Comparison of ENCODE assay signal across 10 cellular contexts in the genomic region with DNA sequence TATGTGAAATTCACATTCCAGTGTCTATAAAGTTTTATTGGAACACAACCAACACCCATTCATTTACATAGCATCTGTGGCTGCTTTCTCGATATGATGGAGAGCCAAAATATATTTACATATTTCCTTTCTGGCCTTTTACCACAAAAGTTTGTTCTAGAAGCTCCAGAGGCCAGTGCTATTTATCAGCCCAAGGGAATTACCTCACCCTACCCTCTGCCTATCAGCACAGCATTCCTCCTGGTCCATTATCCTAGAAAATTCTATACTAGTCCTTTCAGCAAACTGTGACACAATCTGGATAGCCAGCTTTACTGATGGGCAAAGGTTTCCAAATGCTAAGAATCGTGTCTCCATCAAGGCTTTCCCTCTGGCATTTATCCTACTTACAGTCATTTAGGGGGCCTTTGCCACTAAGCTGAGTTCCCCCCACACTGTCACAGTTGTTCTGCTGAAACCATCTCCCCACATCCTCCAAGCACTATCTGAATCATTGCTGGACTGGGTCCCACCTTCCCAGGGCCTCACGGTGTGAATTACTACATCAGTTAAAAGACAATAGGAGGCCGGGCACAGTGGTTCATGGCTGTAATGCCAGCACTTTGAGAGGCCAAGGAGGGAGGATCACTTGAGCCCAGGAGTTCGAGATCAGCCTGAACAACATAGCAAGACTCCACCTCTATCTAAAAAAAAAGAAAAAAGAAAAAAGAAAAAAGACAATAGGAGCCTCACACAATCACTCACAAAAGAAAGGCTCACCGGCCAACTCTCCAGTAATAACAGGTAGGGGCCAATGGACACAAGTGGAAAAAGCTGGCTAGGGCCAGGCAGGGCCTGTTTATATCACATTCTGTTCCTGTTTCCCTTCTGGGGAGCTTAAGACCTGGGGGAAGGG. TPM values are rescaled to one million over a fixed set of nuclear protein-coding genes. Genes with fewer than 3 reads are reported as not detected.
DNase-seq lines count a peak whose midpoint lies in the region; ATAC-seq, FAIRE-seq and TF ChIP-seq lines count a peak whose summit lies in the region.
"Had no signal": no experiment of that assay in that cellular context is flagged by ENCODE, and none has a peak within 500 bp of the region (broad histone marks: within the 10 kb centered on the region; RNA-seq: fewer than 3 reads in every experiment).

No MANE protein-coding gene starts in this region.

- ATAC-seq in activated T-helper 17 cell treated with anti-CD3 and anti-CD28 coated beads, Interleukin-2, amount 50 U/mL, for 72 hours (replicated peaks), result peak; percentile 85
- ATAC-seq in naive B cell (ENCODE audit: low read depth in 2 of 2), result no peak
- no peak for ATAC-seq in psoas muscle
- ATAC-seq: gastrocnemius medialis had no signal

- POLR2A ChIA-PET in GM10248 (lab: Yijun Ruan, JAX), result interaction anchor here (0.7 to 2.0 kb wide), 2 partner anchors 11 to 13 kb away, joined by 7 to 8 read pairs; no protein-coding TSS in a partner anchor

- no peak for TF ChIP-seq CTCF in GM10248 (IDR thresholded peaks at IDR 0.05; ENCODE audit: control extremely low read depth, extremely low read depth, low read depth, missing control alignments)
- TF ChIP-seq CTCF in adrenal gland (IDR thresholded peaks at IDR 0.05), result no peak
- TF ChIP-seq CTCF in psoas muscle (IDR thresholded peaks at IDR 0.05), result no peak

- no peaks in the 10 kb centered on the region for H3K9me3 Mint-ChIP-seq in activated T-helper 17 cell treated with anti-CD3 and anti-CD28 coated beads, Interleukin-2, amount 50 U/mL, for 72 hours
- H3K9me3 Mint-ChIP-seq in naive B cell, result no peaks in the 10 kb centered on the region

- H3K4me1 Mint-ChIP-seq in activated T-helper 17 cell treated with anti-CD3 and anti-CD28 coated beads, Interleukin-2, amount 50 U/mL, for 72 hours, result peaks cover 56% of the 10 kb centered on the region
- peaks cover 56 to 85% (median 77%) of the 10 kb centered on the region in 3 donors for H3K4me1 Mint-ChIP-seq in naive B cell

- peak overlapping the region; percentile 94 for H3K27ac Mint-ChIP-seq in activated T-helper 17 cell treated with anti-CD3 and anti-CD28 coated beads, Interleukin-2, amount 50 U/mL, for 72 hours
- peak overlapping the region; percentile 17 to 78 (median 68) for H3K27ac Mint-ChIP-seq in naive B cell

- DNase-seq in GM10248 (ENCODE audit: extremely low spot score) (peak; percentile 48), H54 (ENCODE audit: insufficient read length, low spot score) (no peak), naive B cell (no peak), adrenal gland (no peak), psoas muscle (no peak), substantia nigra (lab: John Stamatoyannopoulos, UW) (no peak)
- DNase-seq: gastrocnemius medialis; NCI-H187; stimulated activated CD4-positive, alpha-beta T cell treated with anti-CD3 and anti-CD28 coated beads, Interleukin-12 subunit alpha, Interleukin-12 subunit beta, amount 100 ng/mL, for 4 hours had no signal

- H3K36me3 ChIP-seq in adrenal gland (replicated peaks in 1 of 2) (no peaks in the 10 kb centered on the region), psoas muscle (ENCODE audit: insufficient read depth in 1 of 2, low read depth in 1 of 2) (no peaks in the 10 kb centered on the region)
- H3K36me3 ChIP-seq: gastrocnemius medialis had no signal

- WGBS in adrenal gland, 4 donors, result 59 to 67% (median 67%) methylated on average over 6 of the region's 6 CpGs
- 62 to 66% (median 65%) methylated on average over 6 of the region's 6 CpGs for WGBS in psoas muscle, 3 donors

- H3K4me1 ChIP-seq in adrenal gland (replicated peaks in 1 of 2) (peaks cover 29 to 69% of the 10 kb centered on the region in 2 donors), psoas muscle (peaks cover 49% of the 10 kb centered on the region)

- H3K9me3 ChIP-seq in adrenal gland (replicated peaks in 1 of 3) (no peaks in the 10 kb centered on the region), psoas muscle (no peaks in the 10 kb centered on the region)
- H3K9me3 ChIP-seq: gastrocnemius medialis had no signal

- H3K4me3 Mint-ChIP-seq in activated T-helper 17 cell treated with anti-CD3 and anti-CD28 coated beads, Interleukin-2, amount 50 U/mL, for 72 hours, result peak overlapping the region; percentile 72
- peak overlapping the region in 6 of 8 donors; percentile 6 to 70 (median 50) for H3K4me3 Mint-ChIP-seq in naive B cell

- H3K27me3 ChIP-seq in adrenal gland, result no peaks in the 10 kb centered on the region
- no peaks in the 10 kb centered on the region for H3K27me3 ChIP-seq in psoas muscle (ENCODE audit: insufficient read depth in 3 of 3, low read length in 2 of 3)
- H3K27me3 ChIP-seq: gastrocnemius medialis had no signal

- H3K36me3 Mint-ChIP-seq in activated T-helper 17 cell treated with anti-CD3 and anti-CD28 coated beads, Interleukin-2, amount 50 U/mL, for 72 hours (ENCODE audit: low read depth), result peaks cover 83% of the 10 kb centered on the region
- peaks cover 11 to 14% of the 10 kb centered on the region in 2 donors for H3K36me3 Mint-ChIP-seq in naive B cell

- H3K27ac ChIP-seq in adrenal gland (peak overlapping the region in 2 of 5 donors; percentile 14 to 33), psoas muscle (no peak overlapping the region), substantia nigra (ENCODE audit: low read depth, low read length, poor library complexity, severe bottlenecking) (no peak overlapping the region)

- intact Hi-C loops in adrenal gland (cut with DNase I), result no loop called here
- intact Hi-C loops in psoas muscle (cut with DNase I), result no loop called here

- CTCF ChIA-PET in GM10248 (lab: Yijun Ruan, JAX), result interaction anchor here (0.6 to 6.7 kb wide), 10 partner anchors 8 to 77 kb away, joined by 3 to 34 read pairs (median 5); a partner anchor contains a TSS

- no peaks in the 10 kb centered on the region for H3K27me3 Mint-ChIP-seq in activated T-helper 17 cell treated with anti-CD3 and anti-CD28 coated beads, Interleukin-2, amount 50 U/mL, for 72 hours
- H3K27me3 Mint-ChIP-seq in naive B cell, result no peaks in the 10 kb centered on the region

- TF ChIP-seq POLR2A in H54 (IDR thresholded peaks at IDR 0.05; ENCODE audit: low read depth, low read length) (no peak), adrenal gland (IDR thresholded peaks at IDR 0.05) (no peak)

- peak; percentile 58 for FAIRE-seq in H54 (lab: Jason Lieb, UNC)

- H3K4me3 ChIP-seq in adrenal gland (no peak overlapping the region), psoas muscle (no peak overlapping the region)
- H3K4me3 ChIP-seq: gastrocnemius medialis had no signal

RNA-seq across cellular contexts. Expression of a gene that starts 12.1 kb away (rescaled TPM):
- total RNA-seq in activated T-helper 17 cell treated with anti-CD3 and anti-CD28 coated beads, Interleukin-2, amount 50 U/mL, for 72 hours, result 10 to 100 TPM; 78.9 to 79.1 TPM
- 1 to 10 TPM in 5 of 6 donors, under 1 TPM in 1; 0.71 to 9.4 (median 5.3) TPM for polyA plus RNA-seq in naive B cell (ENCODE audit: low read depth in 6 of 6)
- 10 to 100 TPM; 10.5 to 24.8 (median 14.4) TPM for total RNA-seq in adrenal gland
- 1 to 10 TPM; 2.5 to 6.2 (median 4.4) TPM for polyA plus RNA-seq in adrenal gland
- 1 to 10 TPM; 3.4 to 4.7 (median 4.1) TPM for total RNA-seq in psoas muscle
- 1 to 10 TPM in 1 of 3 donors, under 1 TPM in 2; 0.45 to 1.3 (median 0.96) TPM for polyA plus RNA-seq in psoas muscle

RNA-seq across cellular contexts. Expression of a gene that starts 30.5 kb away (rescaled TPM):
- total RNA-seq in activated T-helper 17 cell treated with anti-CD3 and anti-CD28 coated beads, Interleukin-2, amount 50 U/mL, for 72 hours, result 10 to 100 TPM; 21.5 to 61.4 TPM
- 10 to 100 TPM; 51.3 to 98.1 (median 62.4) TPM for polyA plus RNA-seq in naive B cell (ENCODE audit: low read depth in 6 of 6)
- total RNA-seq in adrenal gland, result 100 to 1,000 TPM in 1 of 8 donors, 10 to 100 TPM in 7; 45.3 to 128 (median 71.6) TPM
- 100 to 1,000 TPM in 1 of 3 donors, 10 to 100 TPM in 2; 32.7 to 134 (median 57.6) TPM for polyA plus RNA-seq in adrenal gland
- total RNA-seq in psoas muscle, result 10 to 100 TPM; 46.9 to 97.6 (median 57.0) TPM
- polyA plus RNA-seq in psoas muscle, result 10 to 100 TPM; 65.5 to 98.7 (median 68.4) TPM
